In the genomic region with DNA sequence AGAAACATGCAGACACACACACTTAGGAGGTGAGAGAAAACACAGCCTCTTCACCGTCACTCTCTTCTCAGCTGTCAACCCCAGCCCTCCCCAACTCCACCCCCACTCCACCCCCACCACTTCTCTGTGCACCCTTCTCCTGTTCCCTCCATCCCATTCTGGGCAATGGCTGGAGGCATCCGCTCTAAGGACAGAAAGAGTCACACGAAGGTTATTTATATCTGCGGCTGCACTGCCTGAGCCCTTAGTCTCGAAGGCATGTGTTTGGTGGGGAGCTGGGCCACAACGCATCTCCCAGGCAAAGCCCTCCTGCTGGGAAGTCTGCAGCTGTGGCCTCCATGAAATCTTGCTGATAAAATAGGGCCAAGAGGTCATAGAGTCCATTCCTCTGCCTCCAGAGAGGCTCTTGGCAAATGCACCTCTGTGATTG, we compare ENCODE assay signal across 2 cellular contexts.
TF ChIP-seq lines count a peak whose summit lies in the region.

No MANE protein-coding gene starts in this region.

TF ChIP-seq in GM12891, 5 proteins besides CTCF, POLR2A, EP300 and RAD21:
- TF ChIP-seq TAF1 (IDR thresholded peaks at IDR 0.05; ENCODE audit: low read depth, low read length): no peak
- TF ChIP-seq PAX5 (IDR thresholded peaks at IDR 0.05; ENCODE audit: insufficient read depth, low read length, severe bottlenecking): no peak
- TF ChIP-seq SPI1 (IDR thresholded peaks at IDR 0.05; ENCODE audit: low read depth, low read length): no peak

TF ChIP-seq in H1, 55 proteins besides CTCF, POLR2A, EP300 and RAD21:
- TF ChIP-seq, protein P1, sequence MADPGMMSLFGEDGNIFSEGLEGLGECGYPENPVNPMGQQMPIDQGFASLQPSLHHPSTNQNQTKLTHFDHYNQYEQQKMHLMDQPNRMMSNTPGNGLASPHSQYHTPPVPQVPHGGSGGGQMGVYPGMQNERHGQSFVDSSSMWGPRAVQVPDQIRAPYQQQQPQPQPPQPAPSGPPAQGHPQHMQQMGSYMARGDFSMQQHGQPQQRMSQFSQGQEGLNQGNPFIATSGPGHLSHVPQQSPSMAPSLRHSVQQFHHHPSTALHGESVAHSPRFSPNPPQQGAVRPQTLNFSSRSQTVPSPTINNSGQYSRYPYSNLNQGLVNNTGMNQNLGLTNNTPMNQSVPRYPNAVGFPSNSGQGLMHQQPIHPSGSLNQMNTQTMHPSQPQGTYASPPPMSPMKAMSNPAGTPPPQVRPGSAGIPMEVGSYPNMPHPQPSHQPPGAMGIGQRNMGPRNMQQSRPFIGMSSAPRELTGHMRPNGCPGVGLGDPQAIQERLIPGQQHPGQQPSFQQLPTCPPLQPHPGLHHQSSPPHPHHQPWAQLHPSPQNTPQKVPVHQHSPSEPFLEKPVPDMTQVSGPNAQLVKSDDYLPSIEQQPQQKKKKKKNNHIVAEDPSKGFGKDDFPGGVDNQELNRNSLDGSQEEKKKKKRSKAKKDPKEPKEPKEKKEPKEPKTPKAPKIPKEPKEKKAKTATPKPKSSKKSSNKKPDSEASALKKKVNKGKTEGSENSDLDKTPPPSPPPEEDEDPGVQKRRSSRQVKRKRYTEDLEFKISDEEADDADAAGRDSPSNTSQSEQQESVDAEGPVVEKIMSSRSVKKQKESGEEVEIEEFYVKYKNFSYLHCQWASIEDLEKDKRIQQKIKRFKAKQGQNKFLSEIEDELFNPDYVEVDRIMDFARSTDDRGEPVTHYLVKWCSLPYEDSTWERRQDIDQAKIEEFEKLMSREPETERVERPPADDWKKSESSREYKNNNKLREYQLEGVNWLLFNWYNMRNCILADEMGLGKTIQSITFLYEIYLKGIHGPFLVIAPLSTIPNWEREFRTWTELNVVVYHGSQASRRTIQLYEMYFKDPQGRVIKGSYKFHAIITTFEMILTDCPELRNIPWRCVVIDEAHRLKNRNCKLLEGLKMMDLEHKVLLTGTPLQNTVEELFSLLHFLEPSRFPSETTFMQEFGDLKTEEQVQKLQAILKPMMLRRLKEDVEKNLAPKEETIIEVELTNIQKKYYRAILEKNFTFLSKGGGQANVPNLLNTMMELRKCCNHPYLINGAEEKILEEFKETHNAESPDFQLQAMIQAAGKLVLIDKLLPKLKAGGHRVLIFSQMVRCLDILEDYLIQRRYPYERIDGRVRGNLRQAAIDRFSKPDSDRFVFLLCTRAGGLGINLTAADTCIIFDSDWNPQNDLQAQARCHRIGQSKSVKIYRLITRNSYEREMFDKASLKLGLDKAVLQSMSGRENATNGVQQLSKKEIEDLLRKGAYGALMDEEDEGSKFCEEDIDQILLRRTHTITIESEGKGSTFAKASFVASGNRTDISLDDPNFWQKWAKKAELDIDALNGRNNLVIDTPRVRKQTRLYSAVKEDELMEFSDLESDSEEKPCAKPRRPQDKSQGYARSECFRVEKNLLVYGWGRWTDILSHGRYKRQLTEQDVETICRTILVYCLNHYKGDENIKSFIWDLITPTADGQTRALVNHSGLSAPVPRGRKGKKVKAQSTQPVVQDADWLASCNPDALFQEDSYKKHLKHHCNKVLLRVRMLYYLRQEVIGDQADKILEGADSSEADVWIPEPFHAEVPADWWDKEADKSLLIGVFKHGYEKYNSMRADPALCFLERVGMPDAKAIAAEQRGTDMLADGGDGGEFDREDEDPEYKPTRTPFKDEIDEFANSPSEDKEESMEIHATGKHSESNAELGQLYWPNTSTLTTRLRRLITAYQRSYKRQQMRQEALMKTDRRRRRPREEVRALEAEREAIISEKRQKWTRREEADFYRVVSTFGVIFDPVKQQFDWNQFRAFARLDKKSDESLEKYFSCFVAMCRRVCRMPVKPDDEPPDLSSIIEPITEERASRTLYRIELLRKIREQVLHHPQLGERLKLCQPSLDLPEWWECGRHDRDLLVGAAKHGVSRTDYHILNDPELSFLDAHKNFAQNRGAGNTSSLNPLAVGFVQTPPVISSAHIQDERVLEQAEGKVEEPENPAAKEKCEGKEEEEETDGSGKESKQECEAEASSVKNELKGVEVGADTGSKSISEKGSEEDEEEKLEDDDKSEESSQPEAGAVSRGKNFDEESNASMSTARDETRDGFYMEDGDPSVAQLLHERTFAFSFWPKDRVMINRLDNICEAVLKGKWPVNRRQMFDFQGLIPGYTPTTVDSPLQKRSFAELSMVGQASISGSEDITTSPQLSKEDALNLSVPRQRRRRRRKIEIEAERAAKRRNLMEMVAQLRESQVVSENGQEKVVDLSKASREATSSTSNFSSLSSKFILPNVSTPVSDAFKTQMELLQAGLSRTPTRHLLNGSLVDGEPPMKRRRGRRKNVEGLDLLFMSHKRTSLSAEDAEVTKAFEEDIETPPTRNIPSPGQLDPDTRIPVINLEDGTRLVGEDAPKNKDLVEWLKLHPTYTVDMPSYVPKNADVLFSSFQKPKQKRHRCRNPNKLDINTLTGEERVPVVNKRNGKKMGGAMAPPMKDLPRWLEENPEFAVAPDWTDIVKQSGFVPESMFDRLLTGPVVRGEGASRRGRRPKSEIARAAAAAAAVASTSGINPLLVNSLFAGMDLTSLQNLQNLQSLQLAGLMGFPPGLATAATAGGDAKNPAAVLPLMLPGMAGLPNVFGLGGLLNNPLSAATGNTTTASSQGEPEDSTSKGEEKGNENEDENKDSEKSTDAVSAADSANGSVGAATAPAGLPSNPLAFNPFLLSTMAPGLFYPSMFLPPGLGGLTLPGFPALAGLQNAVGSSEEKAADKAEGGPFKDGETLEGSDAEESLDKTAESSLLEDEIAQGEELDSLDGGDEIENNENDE (IDR thresholded peaks at IDR 0.05; ENCODE audit: insufficient replicate concordance, low read length): no peak
- TF ChIP-seq TAF7 (optimal IDR thresholded peaks at IDR 0.05; ENCODE audit: borderline replicate concordance, low read depth, low read length): no peak
- no peak for TF ChIP-seq MAFK (IDR thresholded peaks at IDR 0.05; ENCODE audit: low read depth, low read length)
- no peak for TF ChIP-seq JUND (IDR thresholded peaks at IDR 0.05; ENCODE audit: low read length)
- no peak for TF ChIP-seq SP2 (IDR thresholded peaks at IDR 0.05; ENCODE audit: low read length)
- TF ChIP-seq POLR2AphosphoS5 (IDR thresholded peaks at IDR 0.05; ENCODE audit: low read depth, low read length): no peak
- no peak for TF ChIP-seq CHD1 (IDR thresholded peaks at IDR 0.05; ENCODE audit: low read depth, low read length)
TF ChIP-seq in H1: peak in this region for 0.
